Comparison of ENCODE assay signal across 8 cellular contexts in the genomic region with DNA sequence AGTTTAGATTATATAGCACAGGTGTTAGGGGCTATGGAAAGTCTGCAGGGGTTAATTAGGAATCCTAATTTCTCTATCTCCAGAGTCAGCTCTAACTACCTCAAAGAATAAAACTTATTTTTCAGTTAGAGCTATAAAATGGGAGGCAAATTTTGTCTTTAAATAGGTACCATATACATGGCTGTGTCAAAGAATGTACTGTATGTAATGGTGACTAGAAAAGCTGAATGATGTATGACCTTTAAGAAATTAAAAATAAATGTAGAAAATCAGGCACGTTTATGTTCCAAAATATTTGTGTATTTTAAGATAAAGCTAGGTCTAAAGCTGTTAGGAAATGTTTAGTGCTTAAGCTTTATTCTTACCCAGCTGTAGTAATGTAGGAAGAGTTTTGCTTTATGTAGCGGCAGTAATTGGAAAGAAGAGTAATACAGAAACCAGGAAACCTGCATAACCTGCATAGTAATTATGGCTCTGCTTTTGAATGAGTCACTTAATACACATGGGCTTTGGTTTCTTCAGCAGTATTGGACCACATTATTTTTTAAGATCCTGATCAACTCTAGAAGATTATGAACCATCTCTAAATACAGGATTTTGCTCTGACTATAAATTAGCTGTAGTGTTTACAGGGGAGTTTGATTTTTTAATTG.
A peak's percentile ranks its signal among the peaks of the same experiment; 100 is the strongest.
DNase-seq lines count a peak whose midpoint lies in the region; ATAC-seq and TF ChIP-seq lines count a peak whose summit lies in the region.

No MANE protein-coding gene starts in this region.

- H2AFZ ChIP-seq in KMS-11 (ENCODE audit: low read depth) = no peak overlapping the region

- H3K79me2 ChIP-seq in KMS-11 (ENCODE audit: insufficient read depth, low read depth) = peaks cover 52% of the 10 kb centered on the region

- H3K27me3 ChIP-seq in KMS-11 (ENCODE audit: insufficient read depth, low read depth) = no peaks in the 10 kb centered on the region

- peak overlapping the region; percentile 41; the same call in 1 of the 2 replicates for H3K27ac ChIP-seq in KMS-11

- H3K36me3 ChIP-seq in KMS-11 (ENCODE audit: insufficient read depth) = no peaks in the 10 kb centered on the region; the same call in 1 of the 2 replicates

- DNase-seq in iris pigment epithelial cell (ENCODE audit: low read depth) (peak; percentile 39), NCI-H748 treated with DMSO at 0.1 percent for 48 hours (lab: John Stamatoyannopoulos, UW) (no peak), superior temporal gyrus (ENCODE audit: extremely low spot score) (no peak), NCI-H524 (lab: John Stamatoyannopoulos, UW) (no peak), left ventricle myocardium superior (no peak)

- no peaks in the 10 kb centered on the region for H4K20me1 ChIP-seq in KMS-11 (ENCODE audit: insufficient read depth)

- H3K4me3 ChIP-seq in KMS-11 (IDR thresholded peaks at IDR 0.05; ENCODE audit: insufficient read depth, low read depth, low read length) = no peak overlapping the region

- no peak overlapping the region for H3K9ac ChIP-seq in KMS-11

- H3K4me2 ChIP-seq in KMS-11 = peak overlapping the region; percentile 19; the same call in 1 of the 2 replicates

- intact Hi-C loops in left ventricle myocardium superior (cut with micrococcal nuclease) = no loop called here

- TF ChIP-seq CTCF in KMS-11 (conservative IDR thresholded peaks at IDR 0.05; ENCODE audit: low read depth, low read length) = no peak

- H3K4me1 ChIP-seq in KMS-11 (ENCODE audit: low read depth, poor library complexity, severe bottlenecking) = peaks cover 75% of the 10 kb centered on the region

- ATAC-seq in GM18520 (IDR thresholded peaks at IDR 0.05; ENCODE audit: unreplicated experiment) (peak; percentile 47), GM21723 (IDR thresholded peaks at IDR 0.05; ENCODE audit: unreplicated experiment) (peak; percentile 64), left ventricle myocardium superior (no peak)
